ENCODE assay signal across 17 cellular contexts in the genomic region with DNA sequence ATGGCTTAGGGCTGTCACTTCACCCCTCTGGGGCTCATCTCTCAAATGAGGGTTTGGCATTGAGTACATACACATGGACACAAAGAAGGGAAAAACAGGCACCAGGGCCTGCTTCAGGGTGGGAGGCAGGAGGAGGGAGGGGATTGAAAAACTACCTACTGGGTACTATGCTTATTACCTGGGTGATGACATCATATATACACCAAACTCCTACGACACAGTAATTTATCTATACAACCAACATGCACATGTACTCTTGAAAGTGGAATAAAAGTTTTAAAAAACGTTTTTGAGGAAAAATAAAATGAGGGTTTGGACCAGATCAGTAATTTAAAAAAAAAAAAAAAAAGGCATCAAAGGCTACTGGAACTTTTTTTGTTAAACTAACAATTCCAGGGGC. TPM values are rescaled to one million over a fixed set of nuclear protein-coding genes. Genes with fewer than 3 reads are reported as not detected.
A peak's percentile ranks its signal among the peaks of the same experiment; 100 is the strongest.
DNase-seq lines count a peak whose midpoint lies in the region; ATAC-seq, FAIRE-seq and TF ChIP-seq lines count a peak whose summit lies in the region.
"Had no signal": no experiment of that assay in that cellular context is flagged by ENCODE, and none has a peak within 500 bp of the region (broad histone marks: within the 10 kb centered on the region; RNA-seq: fewer than 3 reads in every experiment).

No MANE protein-coding gene starts in this region.

- H4K20me1 ChIP-seq in BLaER1 = no peaks in the 10 kb centered on the region

- CTCF ChIA-PET in A549 (lab: Yijun Ruan, JAX) = interaction anchor here (2.3 kb wide), 1 partner anchor 9 kb away, joined by 8 read pairs; no protein-coding TSS in a partner anchor
- CTCF ChIA-PET in activated CD4-positive, alpha-beta memory T cell treated with anti-CD3 and anti-CD28 coated beads, Interleukin-2, amount 10 ng/mL, durations not matched to agents 7 days and 5 days (lab: Charles Lee) = interaction anchor here (1.3 to 2.7 kb wide), 4 partner anchors 9 to 126 kb away, joined by 4 to 8 read pairs (median 6); no protein-coding TSS in a partner anchor

- peak overlapping the region; percentile 95 for H3K27ac Mint-ChIP-seq in activated CD4-positive, alpha-beta memory T cell treated with anti-CD3 and anti-CD28 coated beads, Interleukin-2, amount 10 ng/mL, durations not matched to agents 7 days and 5 days
- peak overlapping the region in 5 of 6 donors; percentile 17 to 90 (median 65) for H3K27ac Mint-ChIP-seq in immature natural killer cell
- H3K27ac Mint-ChIP-seq: B cell had no signal

- no peak for TF ChIP-seq CTCF in A549 (IDR thresholded peaks at IDR 0.05)

- peak overlapping the region; percentile 61 for H3K4me3 Mint-ChIP-seq in activated CD4-positive, alpha-beta memory T cell treated with anti-CD3 and anti-CD28 coated beads, Interleukin-2, amount 10 ng/mL, durations not matched to agents 7 days and 5 days
- peak overlapping the region in 3 of 5 donors; percentile 11 to 80 (median 29) for H3K4me3 Mint-ChIP-seq in immature natural killer cell

- no peak for TF ChIP-seq RAD21 in A549 (conservative IDR thresholded peaks at IDR 0.05 in 1 of 2, IDR thresholded peaks at IDR 0.05 in 1 of 2)

- peaks cover 87% of the 10 kb centered on the region for H3K4me1 Mint-ChIP-seq in activated CD4-positive, alpha-beta memory T cell treated with anti-CD3 and anti-CD28 coated beads, Interleukin-2, amount 10 ng/mL, durations not matched to agents 7 days and 5 days
- H3K4me1 Mint-ChIP-seq in immature natural killer cell = peaks cover 95 to 97% of the 10 kb centered on the region in 2 donors

- TF ChIP-seq POLR2A in A549 (IDR thresholded peaks at IDR 0.05; ENCODE audit: low read length) = no peak

- no peak for TF ChIP-seq EP300 in A549 (IDR thresholded peaks at IDR 0.05)

- H3K9me3 ChIP-seq in A549 = no peaks in the 10 kb centered on the region
- H3K9me3 ChIP-seq in BLaER1 = peaks cover 12% of the 10 kb centered on the region
- H3K9me3 ChIP-seq: adrenal gland, HAP-1, pancreas had no signal

- H3K4me1 ChIP-seq in A549 (peaks cover 52% of the 10 kb centered on the region), BLaER1 (peaks cover 82% of the 10 kb centered on the region)
- H3K4me1 ChIP-seq: adrenal gland had no signal

- H3K4me3 ChIP-seq in A549 = no peak overlapping the region
- H3K4me3 ChIP-seq in BLaER1 = no peak overlapping the region
- H3K4me3 ChIP-seq: adrenal gland, HAP-1, pancreas had no signal

- H3K27me3 ChIP-seq in BLaER1 = no peaks in the 10 kb centered on the region
- H3K27me3 ChIP-seq: adrenal gland, pancreas had no signal

- POLR2A ChIA-PET in A549 (lab: Yijun Ruan, JAX) = no interaction called here
- POLR2A ChIA-PET in activated CD4-positive, alpha-beta memory T cell treated with anti-CD3 and anti-CD28 coated beads, Interleukin-2, amount 10 ng/mL, durations not matched to agents 7 days and 5 days (lab: Charles Lee) = interaction anchor here (1.0 to 2.7 kb wide), 2 partner anchors 12 to 31 kb away, joined by 3 to 12 read pairs; no protein-coding TSS in a partner anchor

- H3K4me2 ChIP-seq in A549 (no peak overlapping the region), BLaER1 (peak overlapping the region; percentile 61)

- no peaks in the 10 kb centered on the region for H3K36me3 ChIP-seq in BLaER1
- H3K36me3 ChIP-seq: adrenal gland, HAP-1, pancreas had no signal

- 41% methylated on average over 2 of the region's 2 CpGs for WGBS in A549 (ENCODE audit: missing lambda C conversion rate)

- peaks cover 15% of the 10 kb centered on the region for H3K36me3 Mint-ChIP-seq in activated CD4-positive, alpha-beta memory T cell treated with anti-CD3 and anti-CD28 coated beads, Interleukin-2, amount 10 ng/mL, durations not matched to agents 7 days and 5 days (ENCODE audit: low read depth)
- peaks cover 0 to 3% (median 3%) of the 10 kb centered on the region in 3 donors for H3K36me3 Mint-ChIP-seq in immature natural killer cell

- FAIRE-seq in A549 (lab: Jason Lieb, UNC) = no peak
- FAIRE-seq: GM12892, pancreas had no signal

- ATAC-seq in A549 = no peak
- no peak for ATAC-seq in HG03196 (IDR thresholded peaks at IDR 0.05; ENCODE audit: unreplicated experiment)
- ATAC-seq: pancreas had no signal

- no peak for DNase-seq in A549 (ENCODE audit: low read depth in 1 of 2, low spot score in 1 of 2)
- DNase-seq in activated CD4-positive, alpha-beta memory T cell treated with anti-CD3 and anti-CD28 coated beads, Interleukin-2, amount 10 ng/mL, durations not matched to agents 7 days and 5 days = no peak
- DNase-seq in immature natural killer cell = no peak
- DNase-seq in NCI-H526 (lab: John Stamatoyannopoulos, UW) = no peak
- no peak for DNase-seq in hippocampal formation (lab: John Stamatoyannopoulos, UW)
- DNase-seq: adrenal gland, DMS153, NCI-H2029, pancreas, substantia nigra had no signal

- no peaks in the 10 kb centered on the region for H3K9me3 Mint-ChIP-seq in activated CD4-positive, alpha-beta memory T cell treated with anti-CD3 and anti-CD28 coated beads, Interleukin-2, amount 10 ng/mL, durations not matched to agents 7 days and 5 days
- H3K9me3 Mint-ChIP-seq in immature natural killer cell = no peaks in the 10 kb centered on the region

- peak overlapping the region; percentile 47 to 62; a peak in 2 of 6 replicates for H3K27ac ChIP-seq in A549
- no peak overlapping the region for H3K27ac ChIP-seq in BLaER1
- H3K27ac ChIP-seq: HL-60 had no signal

- no peak overlapping the region for H3K9ac ChIP-seq in BLaER1

- no peaks in the 10 kb centered on the region for H3K27me3 Mint-ChIP-seq in activated CD4-positive, alpha-beta memory T cell treated with anti-CD3 and anti-CD28 coated beads, Interleukin-2, amount 10 ng/mL, durations not matched to agents 7 days and 5 days
- H3K27me3 Mint-ChIP-seq in immature natural killer cell (ENCODE audit: low read depth in 3 of 3) = peaks cover 8 to 13% (median 9%) of the 10 kb centered on the region in 3 donors
- H3K27me3 Mint-ChIP-seq: B cell had no signal

TF ChIP-seq in A549, 52 proteins besides CTCF, POLR2A, EP300 and RAD21:
- TF ChIP-seq RFX5 (IDR thresholded peaks at IDR 0.05) (no peak), CBX8 (IDR thresholded peaks at IDR 0.05) (no peak), BHLHE40 (IDR thresholded peaks at IDR 0.05; ENCODE audit: low read depth, low read length) (no peak), MAFK (IDR thresholded peaks at IDR 0.05; ENCODE audit: partially characterized antibody) (no peak), SREBF2 (IDR thresholded peaks at IDR 0.05) (no peak), FOSL2 (IDR thresholded peaks at IDR 0.05) (no peak), FOSL2 (CRISPR knock-in tag; IDR thresholded peaks at IDR 0.05) (no peak), TFCP2L1 (CRISPR knock-in tag; IDR thresholded peaks at IDR 0.05) (no peak), ZNF302 (CRISPR knock-in tag; IDR thresholded peaks at IDR 0.05) (no peak), CEBPB (IDR thresholded peaks at IDR 0.05) (no peak), SMC3 (IDR thresholded peaks at IDR 0.05) (no peak), TP53 (CRISPR knock-in tag; IDR thresholded peaks at IDR 0.05) (no peak), MAZ (IDR thresholded peaks at IDR 0.05; ENCODE audit: borderline replicate concordance, low read depth, low read length) (no peak), CHD4 (IDR thresholded peaks at IDR 0.05; ENCODE audit: borderline replicate concordance) (no peak)
- TF ChIP-seq, protein P1, sequence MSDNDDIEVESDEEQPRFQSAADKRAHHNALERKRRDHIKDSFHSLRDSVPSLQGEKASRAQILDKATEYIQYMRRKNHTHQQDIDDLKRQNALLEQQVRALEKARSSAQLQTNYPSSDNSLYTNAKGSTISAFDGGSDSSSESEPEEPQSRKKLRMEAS (IDR thresholded peaks at IDR 0.05) = no peak

RNA-seq across cellular contexts. Expression of a gene that starts 3.6 kb away (rescaled TPM):
- polyA plus RNA-seq in A549 (2011; rRNA removed) = 5.5 and 7.1 TPM in 2 replicates
- polyA plus RNA-seq in A549 (2012; cell fraction: cytosol; rRNA removed) = 0.29 and 0.30 TPM in 2 replicates
- polyA plus RNA-seq in A549 (2012; cell fraction: nucleus; rRNA removed) = 0.18 and 0.20 TPM in 2 replicates
- 0.43 to 0.80 TPM (median 0.43 TPM) in 3 replicates for polyA plus RNA-seq in A549 (2017; fragmentation: RNase III; extraction: RNeasy Plus Mini Kit Qiagen cat#74134 plus additional on column Dnase treatment)
- 4.4 and 4.6 TPM in 2 replicates for polyA minus RNA-seq in A549 (2011; rRNA and poly(A)+ RNA removed)
- 100 to 1,000 TPM; 180 to 195 TPM for total RNA-seq in activated CD4-positive, alpha-beta memory T cell treated with anti-CD3 and anti-CD28 coated beads, Interleukin-2, amount 10 ng/mL, durations not matched to agents 7 days and 5 days
- polyA plus RNA-seq in immature natural killer cell = 100 to 1,000 TPM in 2 of 3 donors, 10 to 100 TPM in 1; 97.4 to 158 (median 112) TPM
- total RNA-seq: myocyte had no signal

Comparison
In these comparisons a context has a peak if more than half of its experiments do, and no peak if none do; other contexts are left out.
1. RNA of a gene that starts 3.6 kb away (polyA plus RNA-seq): 97.4 to 158 TPM in immature natural killer cell; 0.18 to 7.1 TPM in A549; every median in the first group is over 10 times any median in the second.